ENCODE assay signal across 1 cellular context in the genomic region with DNA sequence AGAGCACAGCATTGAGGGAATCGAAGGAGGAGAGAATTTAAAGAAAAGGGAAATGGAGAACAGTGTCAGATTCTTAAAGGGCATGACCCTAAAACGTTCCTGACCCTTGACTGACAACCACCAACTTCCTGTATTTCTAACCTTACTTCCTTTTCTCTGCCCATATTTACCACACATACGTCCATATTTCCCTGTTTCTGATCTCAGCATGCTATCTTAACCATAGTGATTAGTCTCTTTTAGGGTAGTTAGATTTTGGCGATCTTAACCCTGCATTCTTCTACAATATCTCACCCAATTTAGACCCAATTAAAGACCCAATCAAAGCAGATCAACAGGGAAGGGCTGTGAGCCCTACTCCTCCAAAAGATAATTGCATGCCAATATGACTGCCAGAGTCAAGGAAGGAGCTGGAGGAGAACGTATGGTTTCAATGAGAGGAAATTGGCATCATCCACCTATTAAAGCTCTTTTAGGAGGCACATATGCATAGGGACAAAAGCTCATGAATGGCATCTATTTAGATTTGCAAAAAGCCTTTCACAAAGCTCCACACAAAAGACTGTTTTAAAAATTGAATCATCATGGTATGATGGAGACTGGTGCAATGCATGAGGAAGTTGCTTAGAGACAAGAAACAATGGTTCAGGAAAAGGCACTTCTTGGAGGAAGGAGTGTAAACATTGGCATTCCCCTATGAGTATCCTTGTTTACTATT.
TF ChIP-seq lines count a peak whose summit lies in the region.

No MANE protein-coding gene starts in this region.

TF ChIP-seq in K562, 482 proteins besides CTCF, POLR2A, EP300 and RAD21 (continued from another document and continues in another):
- TF ChIP-seq, protein P1, sequence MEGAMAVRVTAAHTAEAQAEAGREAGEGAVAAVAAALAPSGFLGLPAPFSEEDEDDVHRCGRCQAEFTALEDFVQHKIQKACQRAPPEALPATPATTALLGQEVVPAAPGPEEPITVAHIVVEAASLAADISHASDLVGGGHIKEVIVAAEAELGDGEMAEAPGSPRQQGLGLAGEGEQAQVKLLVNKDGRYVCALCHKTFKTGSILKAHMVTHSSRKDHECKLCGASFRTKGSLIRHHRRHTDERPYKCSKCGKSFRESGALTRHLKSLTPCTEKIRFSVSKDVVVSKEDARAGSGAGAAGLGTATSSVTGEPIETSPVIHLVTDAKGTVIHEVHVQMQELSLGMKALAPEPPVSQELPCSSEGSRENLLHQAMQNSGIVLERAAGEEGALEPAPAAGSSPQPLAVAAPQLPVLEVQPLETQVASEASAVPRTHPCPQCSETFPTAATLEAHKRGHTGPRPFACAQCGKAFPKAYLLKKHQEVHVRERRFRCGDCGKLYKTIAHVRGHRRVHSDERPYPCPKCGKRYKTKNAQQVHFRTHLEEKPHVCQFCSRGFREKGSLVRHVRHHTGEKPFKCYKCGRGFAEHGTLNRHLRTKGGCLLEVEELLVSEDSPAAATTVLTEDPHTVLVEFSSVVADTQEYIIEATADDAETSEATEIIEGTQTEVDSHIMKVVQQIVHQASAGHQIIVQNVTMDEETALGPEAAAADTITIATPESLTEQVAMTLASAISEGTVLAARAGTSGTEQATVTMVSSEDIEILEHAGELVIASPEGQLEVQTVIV (CRISPR knock-in tag; IDR thresholded peaks at IDR 0.05; ENCODE audit: borderline replicate concordance) = no peak
- TF ChIP-seq ZNF589 (CRISPR knock-in tag; IDR thresholded peaks at IDR 0.05; ENCODE audit: low read depth) (no peak), NFRKB (IDR thresholded peaks at IDR 0.05; ENCODE audit: low read depth) (no peak), ETV6 (IDR thresholded peaks at IDR 0.05; ENCODE audit: borderline replicate concordance in 1 of 2, low read depth in 2 of 2, low read length in 1 of 2) (peak; percentile 71 to 94; a peak in 2 of 4 replicates), ETV6 (CRISPR knock-in tag; IDR thresholded peaks at IDR 0.05; ENCODE audit: borderline replicate concordance) (no peak), ARID2 (IDR thresholded peaks at IDR 0.05) (no peak), ZNF23 (CRISPR knock-in tag; IDR thresholded peaks at IDR 0.05) (no peak), ZNF354B (CRISPR knock-in tag; IDR thresholded peaks at IDR 0.05) (no peak), RBM39 (optimal IDR thresholded peaks at IDR 0.05; ENCODE audit: low read depth, low read length) (no peak), NEUROD1 (IDR thresholded peaks at IDR 0.05; ENCODE audit: borderline replicate concordance, low read depth, low read length, partially characterized antibody) (no peak), HNRNPK (IDR thresholded peaks at IDR 0.05; ENCODE audit: low read depth, low read length, poor library complexity, severe bottlenecking) (no peak), LEF1 (IDR thresholded peaks at IDR 0.05) (no peak), NCOA1 (IDR thresholded peaks at IDR 0.05; ENCODE audit: low read depth) (no peak), CCNT2 (IDR thresholded peaks at IDR 0.05; ENCODE audit: borderline replicate concordance, extremely low read depth, insufficient read length, low read depth, low read length) (peak; percentile 34), ZNF57 (CRISPR knock-in tag; IDR thresholded peaks at IDR 0.05) (no peak), TAF7 (tag; IDR thresholded peaks at IDR 0.05) (no peak), ERF (CRISPR knock-in tag; IDR thresholded peaks at IDR 0.05) (no peak), FIP1L1 (IDR thresholded peaks at IDR 0.05; ENCODE audit: low read depth, low read length, poor library complexity, severe bottlenecking) (no peak), SPI1 (IDR thresholded peaks at IDR 0.05; ENCODE audit: borderline replicate concordance, low read depth, low read length) (peak; percentile 85), TFAM (CRISPR knock-in tag; conservative IDR thresholded peaks at IDR 0.05) (no peak), HNRNPLL (IDR thresholded peaks at IDR 0.05; ENCODE audit: low read depth, low read length, poor library complexity, severe bottlenecking) (no peak), CXXC5 (CRISPR knock-in tag; IDR thresholded peaks at IDR 0.05) (0 out of 2 replicates have a peak, but pooled peaks have one; percentile 18), BCL6 (CRISPR knock-in tag; IDR thresholded peaks at IDR 0.05) (no peak), MYNN (IDR thresholded peaks at IDR 0.05) (no peak), MYNN (CRISPR knock-in tag; IDR thresholded peaks at IDR 0.05) (no peak)
- TF ChIP-seq, protein P2, sequence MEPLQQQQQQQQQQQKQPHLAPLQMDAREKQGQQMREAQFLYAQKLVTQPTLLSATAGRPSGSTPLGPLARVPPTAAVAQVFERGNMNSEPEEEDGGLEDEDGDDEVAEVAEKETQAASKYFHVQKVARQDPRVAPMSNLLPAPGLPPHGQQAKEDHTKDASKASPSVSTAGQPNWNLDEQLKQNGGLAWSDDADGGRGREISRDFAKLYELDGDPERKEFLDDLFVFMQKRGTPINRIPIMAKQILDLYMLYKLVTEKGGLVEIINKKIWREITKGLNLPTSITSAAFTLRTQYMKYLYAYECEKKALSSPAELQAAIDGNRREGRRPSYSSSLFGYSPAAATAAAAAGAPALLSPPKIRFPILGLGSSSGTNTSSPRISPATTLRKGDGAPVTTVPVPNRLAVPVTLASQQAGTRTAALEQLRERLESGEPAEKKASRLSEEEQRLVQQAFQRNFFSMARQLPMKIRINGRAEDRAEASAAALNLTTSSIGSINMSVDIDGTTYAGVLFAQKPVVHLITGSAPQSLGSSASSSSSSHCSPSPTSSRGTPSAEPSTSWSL (CRISPR knock-in tag; IDR thresholded peaks at IDR 0.05; ENCODE audit: borderline replicate concordance) = no peak
- TF ChIP-seq, protein P3, sequence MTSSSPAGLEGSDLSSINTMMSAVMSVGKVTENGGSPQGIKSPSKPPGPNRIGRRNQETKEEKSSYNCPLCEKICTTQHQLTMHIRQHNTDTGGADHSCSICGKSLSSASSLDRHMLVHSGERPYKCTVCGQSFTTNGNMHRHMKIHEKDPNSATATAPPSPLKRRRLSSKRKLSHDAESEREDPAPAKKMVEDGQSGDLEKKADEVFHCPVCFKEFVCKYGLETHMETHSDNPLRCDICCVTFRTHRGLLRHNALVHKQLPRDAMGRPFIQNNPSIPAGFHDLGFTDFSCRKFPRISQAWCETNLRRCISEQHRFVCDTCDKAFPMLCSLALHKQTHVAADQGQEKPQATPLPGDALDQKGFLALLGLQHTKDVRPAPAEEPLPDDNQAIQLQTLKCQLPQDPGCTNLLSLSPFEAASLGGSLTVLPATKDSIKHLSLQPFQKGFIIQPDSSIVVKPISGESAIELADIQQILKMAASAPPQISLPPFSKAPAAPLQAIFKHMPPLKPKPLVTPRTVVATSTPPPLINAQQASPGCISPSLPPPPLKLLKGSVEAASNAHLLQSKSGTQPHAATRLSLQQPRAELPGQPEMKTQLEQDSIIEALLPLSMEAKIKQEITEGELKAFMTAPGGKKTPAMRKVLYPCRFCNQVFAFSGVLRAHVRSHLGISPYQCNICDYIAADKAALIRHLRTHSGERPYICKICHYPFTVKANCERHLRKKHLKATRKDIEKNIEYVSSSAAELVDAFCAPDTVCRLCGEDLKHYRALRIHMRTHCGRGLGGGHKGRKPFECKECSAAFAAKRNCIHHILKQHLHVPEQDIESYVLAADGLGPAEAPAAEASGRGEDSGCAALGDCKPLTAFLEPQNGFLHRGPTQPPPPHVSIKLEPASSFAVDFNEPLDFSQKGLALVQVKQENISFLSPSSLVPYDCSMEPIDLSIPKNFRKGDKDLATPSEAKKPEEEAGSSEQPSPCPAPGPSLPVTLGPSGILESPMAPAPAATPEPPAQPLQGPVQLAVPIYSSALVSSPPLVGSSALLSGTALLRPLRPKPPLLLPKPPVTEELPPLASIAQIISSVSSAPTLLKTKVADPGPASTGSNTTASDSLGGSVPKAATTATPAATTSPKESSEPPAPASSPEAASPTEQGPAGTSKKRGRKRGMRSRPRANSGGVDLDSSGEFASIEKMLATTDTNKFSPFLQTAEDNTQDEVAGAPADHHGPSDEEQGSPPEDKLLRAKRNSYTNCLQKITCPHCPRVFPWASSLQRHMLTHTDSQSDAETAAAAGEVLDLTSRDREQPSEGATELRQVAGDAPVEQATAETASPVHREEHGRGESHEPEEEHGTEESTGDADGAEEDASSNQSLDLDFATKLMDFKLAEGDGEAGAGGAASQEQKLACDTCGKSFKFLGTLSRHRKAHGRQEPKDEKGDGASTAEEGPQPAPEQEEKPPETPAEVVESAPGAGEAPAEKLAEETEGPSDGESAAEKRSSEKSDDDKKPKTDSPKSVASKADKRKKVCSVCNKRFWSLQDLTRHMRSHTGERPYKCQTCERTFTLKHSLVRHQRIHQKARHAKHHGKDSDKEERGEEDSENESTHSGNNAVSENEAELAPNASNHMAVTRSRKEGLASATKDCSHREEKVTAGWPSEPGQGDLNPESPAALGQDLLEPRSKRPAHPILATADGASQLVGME (CRISPR knock-in tag; IDR thresholded peaks at IDR 0.05) = no peak
- TF ChIP-seq, protein P4, sequence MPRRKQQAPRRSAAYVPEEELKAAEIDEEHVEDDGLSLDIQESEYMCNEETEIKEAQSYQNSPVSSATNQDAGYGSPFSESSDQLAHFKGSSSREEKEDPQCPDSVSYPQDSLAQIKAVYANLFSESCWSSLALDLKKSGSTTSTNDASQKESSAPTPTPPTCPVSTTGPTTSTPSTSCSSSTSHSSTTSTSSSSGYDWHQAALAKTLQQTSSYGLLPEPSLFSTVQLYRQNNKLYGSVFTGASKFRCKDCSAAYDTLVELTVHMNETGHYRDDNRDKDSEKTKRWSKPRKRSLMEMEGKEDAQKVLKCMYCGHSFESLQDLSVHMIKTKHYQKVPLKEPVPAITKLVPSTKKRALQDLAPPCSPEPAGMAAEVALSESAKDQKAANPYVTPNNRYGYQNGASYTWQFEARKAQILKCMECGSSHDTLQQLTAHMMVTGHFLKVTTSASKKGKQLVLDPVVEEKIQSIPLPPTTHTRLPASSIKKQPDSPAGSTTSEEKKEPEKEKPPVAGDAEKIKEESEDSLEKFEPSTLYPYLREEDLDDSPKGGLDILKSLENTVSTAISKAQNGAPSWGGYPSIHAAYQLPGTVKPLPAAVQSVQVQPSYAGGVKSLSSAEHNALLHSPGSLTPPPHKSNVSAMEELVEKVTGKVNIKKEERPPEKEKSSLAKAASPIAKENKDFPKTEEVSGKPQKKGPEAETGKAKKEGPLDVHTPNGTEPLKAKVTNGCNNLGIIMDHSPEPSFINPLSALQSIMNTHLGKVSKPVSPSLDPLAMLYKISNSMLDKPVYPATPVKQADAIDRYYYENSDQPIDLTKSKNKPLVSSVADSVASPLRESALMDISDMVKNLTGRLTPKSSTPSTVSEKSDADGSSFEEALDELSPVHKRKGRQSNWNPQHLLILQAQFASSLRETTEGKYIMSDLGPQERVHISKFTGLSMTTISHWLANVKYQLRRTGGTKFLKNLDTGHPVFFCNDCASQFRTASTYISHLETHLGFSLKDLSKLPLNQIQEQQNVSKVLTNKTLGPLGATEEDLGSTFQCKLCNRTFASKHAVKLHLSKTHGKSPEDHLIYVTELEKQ (CRISPR knock-in tag; IDR thresholded peaks at IDR 0.05) = no peak
- TF ChIP-seq, protein P5, sequence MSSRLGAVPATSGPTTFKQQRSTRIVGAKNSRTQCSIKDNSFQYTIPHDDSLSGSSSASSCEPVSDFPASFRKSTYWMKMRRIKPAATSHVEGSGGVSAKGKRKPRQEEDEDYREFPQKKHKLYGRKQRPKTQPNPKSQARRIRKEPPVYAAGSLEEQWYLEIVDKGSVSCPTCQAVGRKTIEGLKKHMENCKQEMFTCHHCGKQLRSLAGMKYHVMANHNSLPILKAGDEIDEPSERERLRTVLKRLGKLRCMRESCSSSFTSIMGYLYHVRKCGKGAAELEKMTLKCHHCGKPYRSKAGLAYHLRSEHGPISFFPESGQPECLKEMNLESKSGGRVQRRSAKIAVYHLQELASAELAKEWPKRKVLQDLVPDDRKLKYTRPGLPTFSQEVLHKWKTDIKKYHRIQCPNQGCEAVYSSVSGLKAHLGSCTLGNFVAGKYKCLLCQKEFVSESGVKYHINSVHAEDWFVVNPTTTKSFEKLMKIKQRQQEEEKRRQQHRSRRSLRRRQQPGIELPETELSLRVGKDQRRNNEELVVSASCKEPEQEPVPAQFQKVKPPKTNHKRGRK (tag; IDR thresholded peaks at IDR 0.05) = no peak
- TF ChIP-seq, protein P6, sequence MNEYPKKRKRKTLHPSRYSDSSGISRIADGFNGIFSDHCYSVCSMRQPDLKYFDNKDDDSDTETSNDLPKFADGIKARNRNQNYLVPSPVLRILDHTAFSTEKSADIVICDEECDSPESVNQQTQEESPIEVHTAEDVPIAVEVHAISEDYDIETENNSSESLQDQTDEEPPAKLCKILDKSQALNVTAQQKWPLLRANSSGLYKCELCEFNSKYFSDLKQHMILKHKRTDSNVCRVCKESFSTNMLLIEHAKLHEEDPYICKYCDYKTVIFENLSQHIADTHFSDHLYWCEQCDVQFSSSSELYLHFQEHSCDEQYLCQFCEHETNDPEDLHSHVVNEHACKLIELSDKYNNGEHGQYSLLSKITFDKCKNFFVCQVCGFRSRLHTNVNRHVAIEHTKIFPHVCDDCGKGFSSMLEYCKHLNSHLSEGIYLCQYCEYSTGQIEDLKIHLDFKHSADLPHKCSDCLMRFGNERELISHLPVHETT (CRISPR knock-in tag; conservative IDR thresholded peaks at IDR 0.05 in 1 of 2, IDR thresholded peaks at IDR 0.05 in 1 of 2) = 0 out of 4 replicates have a peak, but pooled peaks of 1 of the 2 experiments have one; percentile 33
- TF ChIP-seq, protein P7, sequence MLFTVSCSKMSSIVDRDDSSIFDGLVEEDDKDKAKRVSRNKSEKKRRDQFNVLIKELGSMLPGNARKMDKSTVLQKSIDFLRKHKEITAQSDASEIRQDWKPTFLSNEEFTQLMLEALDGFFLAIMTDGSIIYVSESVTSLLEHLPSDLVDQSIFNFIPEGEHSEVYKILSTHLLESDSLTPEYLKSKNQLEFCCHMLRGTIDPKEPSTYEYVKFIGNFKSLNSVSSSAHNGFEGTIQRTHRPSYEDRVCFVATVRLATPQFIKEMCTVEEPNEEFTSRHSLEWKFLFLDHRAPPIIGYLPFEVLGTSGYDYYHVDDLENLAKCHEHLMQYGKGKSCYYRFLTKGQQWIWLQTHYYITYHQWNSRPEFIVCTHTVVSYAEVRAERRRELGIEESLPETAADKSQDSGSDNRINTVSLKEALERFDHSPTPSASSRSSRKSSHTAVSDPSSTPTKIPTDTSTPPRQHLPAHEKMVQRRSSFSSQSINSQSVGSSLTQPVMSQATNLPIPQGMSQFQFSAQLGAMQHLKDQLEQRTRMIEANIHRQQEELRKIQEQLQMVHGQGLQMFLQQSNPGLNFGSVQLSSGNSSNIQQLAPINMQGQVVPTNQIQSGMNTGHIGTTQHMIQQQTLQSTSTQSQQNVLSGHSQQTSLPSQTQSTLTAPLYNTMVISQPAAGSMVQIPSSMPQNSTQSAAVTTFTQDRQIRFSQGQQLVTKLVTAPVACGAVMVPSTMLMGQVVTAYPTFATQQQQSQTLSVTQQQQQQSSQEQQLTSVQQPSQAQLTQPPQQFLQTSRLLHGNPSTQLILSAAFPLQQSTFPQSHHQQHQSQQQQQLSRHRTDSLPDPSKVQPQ (CRISPR knock-in tag; IDR thresholded peaks at IDR 0.05; ENCODE audit: borderline replicate concordance) = no peak
- TF ChIP-seq, protein P8, sequence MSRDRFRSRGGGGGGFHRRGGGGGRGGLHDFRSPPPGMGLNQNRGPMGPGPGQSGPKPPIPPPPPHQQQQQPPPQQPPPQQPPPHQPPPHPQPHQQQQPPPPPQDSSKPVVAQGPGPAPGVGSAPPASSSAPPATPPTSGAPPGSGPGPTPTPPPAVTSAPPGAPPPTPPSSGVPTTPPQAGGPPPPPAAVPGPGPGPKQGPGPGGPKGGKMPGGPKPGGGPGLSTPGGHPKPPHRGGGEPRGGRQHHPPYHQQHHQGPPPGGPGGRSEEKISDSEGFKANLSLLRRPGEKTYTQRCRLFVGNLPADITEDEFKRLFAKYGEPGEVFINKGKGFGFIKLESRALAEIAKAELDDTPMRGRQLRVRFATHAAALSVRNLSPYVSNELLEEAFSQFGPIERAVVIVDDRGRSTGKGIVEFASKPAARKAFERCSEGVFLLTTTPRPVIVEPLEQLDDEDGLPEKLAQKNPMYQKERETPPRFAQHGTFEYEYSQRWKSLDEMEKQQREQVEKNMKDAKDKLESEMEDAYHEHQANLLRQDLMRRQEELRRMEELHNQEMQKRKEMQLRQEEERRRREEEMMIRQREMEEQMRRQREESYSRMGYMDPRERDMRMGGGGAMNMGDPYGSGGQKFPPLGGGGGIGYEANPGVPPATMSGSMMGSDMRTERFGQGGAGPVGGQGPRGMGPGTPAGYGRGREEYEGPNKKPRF (IDR thresholded peaks at IDR 0.05; ENCODE audit: low read depth, low read length) = no peak
